24 cellular contexts compared by ENCODE assay signal in the genomic region with DNA sequence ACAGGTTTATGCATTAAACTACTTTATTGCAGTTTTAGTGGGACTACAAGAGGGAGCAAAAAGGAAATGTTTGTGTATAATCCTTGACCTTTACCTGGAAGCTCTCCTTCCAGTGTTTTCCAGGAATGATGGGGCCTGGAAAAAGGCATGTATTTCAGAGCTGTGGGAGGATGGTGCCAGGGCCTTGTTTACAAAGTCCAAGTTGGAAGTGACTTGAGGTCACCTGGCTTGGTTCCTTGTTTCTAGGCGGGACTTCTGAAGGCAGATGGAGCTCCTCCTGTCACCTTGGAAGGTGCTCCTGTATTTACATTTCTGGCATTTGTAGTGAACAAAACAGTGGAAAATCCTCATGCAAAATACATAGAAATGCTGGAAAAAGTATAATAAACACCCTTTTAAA.
"Had no signal": no experiment of that assay in that cellular context is flagged by ENCODE, and none has a peak within 500 bp of the region (broad histone marks: within the 10 kb centered on the region; RNA-seq: fewer than 3 reads in every experiment).

No MANE protein-coding gene starts in this region.

- H3K27ac ChIP-seq: esophagus muscularis mucosa, heart right ventricle, right atrium auricular region, skin epidermis, testis, upper lobe of right lung had no signal

- H3K9ac ChIP-seq: SK-N-SH had no signal

- H3K36me3 ChIP-seq: esophagus muscularis mucosa, heart right ventricle, right atrium auricular region, upper lobe of right lung had no signal

- H3K27ac Mint-ChIP-seq: activated B cell treated with CpG ODN at 0.5 μM for 24 hours; activated CD8-positive, alpha-beta T cell treated with anti-CD3 and anti-CD28 coated beads for 36 hours; activated T-cell treated with anti-CD3 and anti-CD28 coated beads, Interleukin-2, amount 50 U/mL, for 24 hours; activated T-helper 2 cell treated with anti-CD3 and anti-CD28 coated beads, Interferon-gamma antibody, Interleukin-2, Interleukin-4, amounts not matched to agents 10 μg/mL and 5 μg/mL and 100 μg/mL, durations not matched to agents 14 hours and 24 hours and 36 hours; brain; nephron; progenitor cell of endocrine pancreas; stimulated activated effector memory CD8-positive, alpha-beta T cell treated with anti-CD3 and anti-CD28 coated beads, Interleukin-12 subunit alpha, Interleukin-12 subunit beta, amount 100 ng/mL, for 72 hours; T-helper 2 cell treated with Interferon-gamma antibody and Interleukin-4, amounts not matched to agents 5 μg/mL and 100 μg/mL, for 36 hours had no signal

- ATAC-seq: activated CD8-positive, alpha-beta T cell treated with anti-CD3 and anti-CD28 coated beads for 36 hours; heart right ventricle; stimulated activated effector memory CD8-positive, alpha-beta T cell treated with anti-CD3 and anti-CD28 coated beads, Interleukin-12 subunit alpha, Interleukin-12 subunit beta, amount 100 ng/mL, for 72 hours; upper lobe of right lung had no signal

- FAIRE-seq: endothelial cell of umbilical vein had no signal

- H3K36me3 Mint-ChIP-seq: stimulated activated effector memory CD8-positive, alpha-beta T cell treated with anti-CD3 and anti-CD28 coated beads, Interleukin-12 subunit alpha, Interleukin-12 subunit beta, amount 100 ng/mL, for 72 hours had no signal

- H3K4me3 ChIP-seq: esophagus muscularis mucosa, heart right ventricle, right atrium auricular region, skin epidermis, testis, upper lobe of right lung had no signal

- H3K4me2 ChIP-seq: SK-N-SH had no signal

- H3K27me3 ChIP-seq: esophagus muscularis mucosa, heart right ventricle, right atrium auricular region, testis, upper lobe of right lung had no signal

- H3K9me3 ChIP-seq: testis had no signal

- DNase-seq: activated B cell treated with CpG ODN at 0.5 μM for 24 hours; activated CD4-positive, alpha-beta T cell treated with anti-CD3 and anti-CD28 coated beads for 48 hours; activated CD8-positive, alpha-beta T cell treated with anti-CD3 and anti-CD28 coated beads for 36 hours; activated naive CD4-positive, alpha-beta T cell treated with Interleukin-2 at 50 U/mL for 16 hours; activated T-cell treated with anti-CD3 and anti-CD28 coated beads, Interleukin-2, amount 50 U/mL, for 24 hours; cortex of kidney; effector CD4-positive, alpha-beta T cell; heart right ventricle; kidney glomerular epithelial cell; mesendoderm; SK-N-SH; stimulated activated CD4-positive, alpha-beta T cell treated with anti-CD3 and anti-CD28 coated beads, Interleukin-4, amount 100 ng/mL, for 1 hour; testis; upper lobe of right lung had no signal
